23 cellular contexts compared by ENCODE assay signal in genomic region chr2:240974771-240975572, GRCh38. TPM values are rescaled to one million over a fixed set of nuclear protein-coding genes. Genes with fewer than 3 reads are reported as not detected.
DNase-seq lines count a peak whose midpoint lies in the region; ATAC-seq, FAIRE-seq and TF ChIP-seq lines count a peak whose summit lies in the region.
"Had no signal": no experiment of that assay in that cellular context is flagged by ENCODE, and none has a peak within 500 bp of the region (broad histone marks: within the 10 kb centered on the region; RNA-seq: fewer than 3 reads in every experiment).

No MANE protein-coding gene starts in this region.

- H4K20me1 ChIP-seq in BLaER1 treated with 17β-estradiol and CSF1 and Interleukin-3, amounts not matched to agents 10 nM and 100 nM, result no peaks in the 10 kb centered on the region

- peak overlapping the region; percentile 11 to 63 (median 39); a peak in 20 of 22 replicates for H3K4me2 ChIP-seq in BLaER1 treated with 17β-estradiol and CSF1 and Interleukin-3, amounts not matched to agents 10 nM and 100 nM

- peaks cover 12% of the 10 kb centered on the region for H3K27me3 Mint-ChIP-seq in stimulated activated naive CD8-positive, alpha-beta T cell treated with anti-CD3 and anti-CD28 coated beads, Interleukin-15, amount 100 ng/mL, for 72 hours

- no peaks in the 10 kb centered on the region for H3K27me3 ChIP-seq in BLaER1 treated with 17β-estradiol and CSF1 and Interleukin-3, amounts not matched to agents 10 nM and 100 nM
- H3K27me3 ChIP-seq in SJSA1 (replicated peaks) (no peaks in the 10 kb centered on the region), small intestine (ENCODE audit: control insufficient read depth in 2 of 2, insufficient read depth in 2 of 2, low read length in 2 of 2) (peaks cover 0 to 5% of the 10 kb centered on the region in 2 donors)

- WGBS in small intestine, 3 donors, result 65 to 72% (median 71%) methylated on average over 10 of the region's 10 CpGs

- peaks cover 8% of the 10 kb centered on the region for H3K4me1 Mint-ChIP-seq in stimulated activated naive CD8-positive, alpha-beta T cell treated with anti-CD3 and anti-CD28 coated beads, Interleukin-15, amount 100 ng/mL, for 72 hours
- H3K4me1 Mint-ChIP-seq: memory B cell had no signal

- H3K9ac ChIP-seq in BLaER1 treated with 17β-estradiol and CSF1 and Interleukin-3, amounts not matched to agents 10 nM and 100 nM, result no peak overlapping the region

- H3K4me3 ChIP-seq in AG10803 (ENCODE audit: low read length), result no peak overlapping the region
- no peak overlapping the region for H3K4me3 ChIP-seq in BLaER1 treated with 17β-estradiol and CSF1 and Interleukin-3, amounts not matched to agents 10 nM and 100 nM
- no peak overlapping the region for H3K4me3 ChIP-seq in SJSA1
- no peak overlapping the region for H3K4me3 ChIP-seq in fibroblast of mammary gland (ENCODE audit: control insufficient read depth, low read depth, low read length)
- no peak overlapping the region for H3K4me3 ChIP-seq in small intestine (ENCODE audit: low read depth in 1 of 2, low read length in 2 of 2)
- H3K4me3 ChIP-seq: cardiac muscle cell, esophagus squamous epithelium, heart left ventricle had no signal

- H3K4me1 ChIP-seq in BLaER1 treated with 17β-estradiol and CSF1 and Interleukin-3, amounts not matched to agents 10 nM and 100 nM, result peaks cover 9 to 15% (median 12%) of the 10 kb centered on the region in 10 experiments; a peak in 19 of 20 replicates
- H3K4me1 ChIP-seq in SJSA1 (replicated peaks), result peaks cover 25% of the 10 kb centered on the region
- peaks cover 0 to 2% of the 10 kb centered on the region in 2 donors for H3K4me1 ChIP-seq in small intestine (ENCODE audit: control insufficient read depth in 2 of 2, insufficient read depth in 1 of 2, low read depth in 1 of 2, low read length in 1 of 2)
- H3K4me1 ChIP-seq: heart left ventricle had no signal

- no peak for ATAC-seq in GM18505 (IDR thresholded peaks at IDR 0.05; ENCODE audit: unreplicated experiment)
- ATAC-seq in stimulated activated naive CD8-positive, alpha-beta T cell treated with anti-CD3 and anti-CD28 coated beads, Interleukin-15, amount 100 ng/mL, for 72 hours, result no peak
- ATAC-seq: activated T-cell treated with anti-CD3 and anti-CD28 coated beads, Interleukin-2, amount 50 U/mL, for 4 hours; heart left ventricle had no signal

- H3K4me3 Mint-ChIP-seq in stimulated activated naive CD8-positive, alpha-beta T cell treated with anti-CD3 and anti-CD28 coated beads, Interleukin-15, amount 100 ng/mL, for 72 hours, result no peak overlapping the region
- H3K4me3 Mint-ChIP-seq: activated T-cell treated with anti-CD3 and anti-CD28 coated beads, Interleukin-2, amount 50 U/mL, for 4 hours; memory B cell; nephron had no signal

- TF ChIP-seq CTCF in AG10803 (conservative IDR thresholded peaks at IDR 0.05; ENCODE audit: low read length) (no peak), fibroblast of mammary gland (conservative IDR thresholded peaks at IDR 0.05; ENCODE audit: control insufficient read depth, insufficient read depth, low read depth, low read length) (no peak), GM10248 (IDR thresholded peaks at IDR 0.05; ENCODE audit: control extremely low read depth, extremely low read depth, low read depth, missing control alignments) (no peak)

- POLR2A ChIA-PET in GM10248 (lab: Yijun Ruan, JAX), result no interaction called here

- DNase-seq in AG10803 (ENCODE audit: low read depth) (peak; percentile 34), SJSA1 (ENCODE audit: low read depth in 1 of 2, low spot score in 2 of 2) (peak in 1 of 2 experiments; percentile 86), fibroblast of mammary gland (ENCODE audit: low read depth) (peak; percentile 65), small intestine (no peak), GM10248 (ENCODE audit: extremely low spot score) (no peak)
- no peak for DNase-seq in stimulated activated naive CD8-positive, alpha-beta T cell treated with anti-CD3 and anti-CD28 coated beads, Interleukin-15, amount 100 ng/mL, for 72 hours
- DNase-seq: activated CD4-positive, CD25-positive, alpha-beta regulatory T cell treated with anti-CD3 and anti-CD28 coated beads, Interleukin-2, amount 50 U/mL, for 72 hours; activated T-cell treated with anti-CD3 and anti-CD28 coated beads, Interleukin-2, amount 50 U/mL, for 4 hours; DMS79; esophagus squamous epithelium; NCI-H2227 treated with DMSO at 0.1 percent for 48 hours; SHP77; T-helper 9 cell; trophoblast cell had no signal

- no peak for TF ChIP-seq POLR2A in GM18505 (IDR thresholded peaks at IDR 0.05; ENCODE audit: borderline replicate concordance, extremely low read depth, insufficient read depth, insufficient read length)

- H3K9me3 ChIP-seq in BLaER1 treated with 17β-estradiol and CSF1 and Interleukin-3, amounts not matched to agents 10 nM and 100 nM (replicated peaks in 1 of 11), result peaks cover 6 to 28% (median 17%) of the 10 kb centered on the region in 11 experiments; a peak in 21 of 22 replicates
- no peaks in the 10 kb centered on the region for H3K9me3 ChIP-seq in SJSA1 (replicated peaks)
- no peaks in the 10 kb centered on the region for H3K9me3 ChIP-seq in small intestine (ENCODE audit: control insufficient read depth, low read depth)
- H3K9me3 ChIP-seq: esophagus squamous epithelium had no signal

- CTCF ChIA-PET in GM10248 (lab: Yijun Ruan, JAX), result no interaction called here

- no peaks in the 10 kb centered on the region for H3K36me3 ChIP-seq in BLaER1 treated with 17β-estradiol and CSF1 and Interleukin-3, amounts not matched to agents 10 nM and 100 nM
- H3K36me3 ChIP-seq in SJSA1, result no peaks in the 10 kb centered on the region
- no peaks in the 10 kb centered on the region for H3K36me3 ChIP-seq in small intestine (ENCODE audit: control insufficient read depth in 2 of 2, insufficient read depth in 2 of 2, low read length in 2 of 2)
- H3K36me3 ChIP-seq: cardiac muscle cell, esophagus squamous epithelium, heart left ventricle had no signal

- FAIRE-seq in small intestine (lab: Jason Lieb, UNC), result no peak
- FAIRE-seq: islet of Langerhans had no signal

- H3K27ac Mint-ChIP-seq in stimulated activated naive CD8-positive, alpha-beta T cell treated with anti-CD3 and anti-CD28 coated beads, Interleukin-15, amount 100 ng/mL, for 72 hours, result peak overlapping the region in 1 of 2 donors; percentile 78
- H3K27ac Mint-ChIP-seq: memory B cell, progenitor cell of endocrine pancreas had no signal

- 0 out of 22 replicates have a peak overlapping the region, but pooled peaks of 1 of the 11 experiments have one; percentile 5 for H3K27ac ChIP-seq in BLaER1 treated with 17β-estradiol and CSF1 and Interleukin-3, amounts not matched to agents 10 nM and 100 nM
- H3K27ac ChIP-seq in SJSA1 (peak overlapping the region; percentile 44), small intestine (ENCODE audit: low read depth in 1 of 2, low read length in 1 of 2) (no peak overlapping the region)
- H3K27ac ChIP-seq: C4-2B, cardiac muscle cell, heart left ventricle had no signal

- peaks cover 0 to 4% of the 10 kb centered on the region in 2 donors for H3K9me3 Mint-ChIP-seq in stimulated activated naive CD8-positive, alpha-beta T cell treated with anti-CD3 and anti-CD28 coated beads, Interleukin-15, amount 100 ng/mL, for 72 hours

RNA-seq across cellular contexts. Expression of gene SNED1, which starts 23.4 kb away (rescaled TPM):
- total RNA-seq in SJSA1 (2014; rRNA removed; shearing (Covaris generic)), result 18.3 and 24.9 TPM in 2 replicates
- polyA plus RNA-seq in small intestine, result 1 to 10 TPM in 2 of 3 donors, under 1 TPM in 1; 0.45 to 5.7 (median 1.1) TPM

Comparison
In these comparisons a context has a peak if more than half of its experiments do, and no peak if none do; other contexts are left out.
1. DNase-seq: peak in AG10803 (single experiment) and fibroblast of mammary gland (single experiment); none in stimulated activated naive CD8-positive, alpha-beta T cell treated with anti-CD3 and anti-CD28 coated beads, Interleukin-15, amount 100 ng/mL, for 72 hours (0 of 2), small intestine (single experiment) and GM10248 (single experiment).